ENCODE assay signal across 27 cellular contexts in genomic region chr13:95505265-95505664, GRCh38. TPM values are rescaled to one million over a fixed set of nuclear protein-coding genes. Genes with fewer than 3 reads are reported as not detected.
DNase-seq lines count a peak whose midpoint lies in the region; ATAC-seq, FAIRE-seq and TF ChIP-seq lines count a peak whose summit lies in the region.
"Had no signal": no experiment of that assay in that cellular context is flagged by ENCODE, and none has a peak within 500 bp of the region (broad histone marks: within the 10 kb centered on the region; RNA-seq: fewer than 3 reads in every experiment).

No MANE protein-coding gene starts in this region.

- H3K4me1 ChIP-seq in right cardiac atrium (ENCODE audit: control insufficient read depth, insufficient read depth, low read length) (no peaks in the 10 kb centered on the region), pancreas (peaks cover 0 to 4% (median 0%) of the 10 kb centered on the region in 3 donors)
- H3K4me1 ChIP-seq: adrenal gland, HAP-1, SJCRH30 had no signal

- peaks cover 12% of the 10 kb centered on the region for H3K36me3 Mint-ChIP-seq in WTC11
- H3K36me3 Mint-ChIP-seq in T-cell, result no peaks in the 10 kb centered on the region

- POLR2A ChIA-PET in WTC11 (lab: Charles Lee) (interaction anchor here (0.6 kb wide), 1 partner anchor 18 kb away, joined by 3 read pairs; no protein-coding TSS in a partner anchor), T-cell (lab: Charles Lee) (no interaction called here)

- whole genome bisulfite sequencing in right cardiac atrium, result 24% methylated on average over 3 of the region's 3 CpGs
- 18 to 24% methylated on average over 3 of the region's 3 CpGs for WGBS in pancreas, 2 donors

- H3K36me3 ChIP-seq in pancreas, result no peaks in the 10 kb centered on the region
- H3K36me3 ChIP-seq: adrenal gland, HAP-1, SJCRH30 had no signal

- H3K9me3 ChIP-seq in right cardiac atrium (ENCODE audit: control insufficient read depth, low read length) (no peaks in the 10 kb centered on the region), pancreas (no peaks in the 10 kb centered on the region)
- H3K9me3 ChIP-seq: adrenal gland, HAP-1, SJCRH30 had no signal

- DNase-seq in NCI-H2196 (lab: John Stamatoyannopoulos, UW; ENCODE audit: unreplicated experiment) (peak; percentile 2), NCI-H2196 treated with DMSO at 0.1 percent for 48 hours (lab: John Stamatoyannopoulos, UW; ENCODE audit: unreplicated experiment) (no peak), WTC11 (ENCODE audit: low spot score) (no peak), right cardiac atrium (no peak), pancreas (no peak), T-cell (no peak), middle frontal gyrus (ENCODE audit: extremely low spot score, low spot score) (no peak)
- DNase-seq: activated CD4-positive, CD25-positive, alpha-beta regulatory T cell; activated CD8-positive, alpha-beta T cell treated with anti-CD3 and anti-CD28 coated beads for 36 hours; adrenal gland; caudate nucleus; CD4-positive, alpha-beta memory T cell; dermis blood vessel endothelial cell; KBM-7; NCI-H1694 treated with DMSO at 0.1 percent for 48 hours; NCI-H345; NCI-H774; nucleus accumbens; retina; SJCRH30; stimulated activated CD4-positive, alpha-beta T cell treated with anti-CD3 and anti-CD28 coated beads, Interleukin-12 subunit alpha, Interleukin-12 subunit beta, amount 100 ng/mL, for 4 hours had no signal

- intact Hi-C loops in right cardiac atrium (cut with DNase I) (no loop called here), pancreas (cut with DNase I) (loop anchor here in 1 of 3 donors (10.0 kb wide), 1 partner anchor 340 kb away; no protein-coding TSS in a partner anchor)

- H3K4me1 Mint-ChIP-seq in WTC11 (peaks cover 14% of the 10 kb centered on the region), T-cell (no peaks in the 10 kb centered on the region)
- H3K4me1 Mint-ChIP-seq: CD4-positive, alpha-beta memory T cell had no signal

- H3K27me3 Mint-ChIP-seq in WTC11 (ENCODE audit: low read depth) (peaks cover 17% of the 10 kb centered on the region), T-cell (peaks cover 14 to 17% of the 10 kb centered on the region in 2 donors)

- no peak for FAIRE-seq in pancreas (lab: Jason Lieb, UNC)

- CTCF ChIA-PET in WTC11 (lab: Charles Lee) (interaction anchor here (0.8 to 2.0 kb wide), 4 partner anchors 11 to 316 kb away, joined by 3 to 8 read pairs (median 4); no protein-coding TSS in a partner anchor), T-cell (lab: Charles Lee) (no interaction called here)

- H3K9me3 Mint-ChIP-seq in WTC11, result peaks cover 14% of the 10 kb centered on the region
- H3K9me3 Mint-ChIP-seq in T-cell, result peaks cover 2 to 10% (median 3%) of the 10 kb centered on the region in 3 donors

- H3K27me3 ChIP-seq in right cardiac atrium (ENCODE audit: control insufficient read depth, insufficient read depth) (no peaks in the 10 kb centered on the region), pancreas (no peaks in the 10 kb centered on the region)
- H3K27me3 ChIP-seq: adrenal gland, SJCRH30 had no signal

- ATAC-seq in WTC11 (peak; percentile 93), right cardiac atrium (peak; percentile 68 to 74), pancreas (peak; percentile 46 to 90 (median 84)), T-cell (replicated peaks in 1 of 4) (no peak), HG02571 (IDR thresholded peaks at IDR 0.05; ENCODE audit: unreplicated experiment) (no peak)
- ATAC-seq: activated CD8-positive, alpha-beta T cell treated with anti-CD3 and anti-CD28 coated beads for 36 hours had no signal

- H3K4me3 Mint-ChIP-seq in WTC11 (no peak overlapping the region), T-cell (no peak overlapping the region)
- H3K4me3 Mint-ChIP-seq: activated CD8-positive, alpha-beta T cell treated with anti-CD3 and anti-CD28 coated beads for 36 hours; CD4-positive, alpha-beta memory T cell had no signal

- TF ChIP-seq CTCF in WTC11 (IDR thresholded peaks at IDR 0.05) (no peak), pancreas (IDR thresholded peaks at IDR 0.05) (no peak)

- H3K4me3 ChIP-seq in right cardiac atrium (ENCODE audit: low read length) (no peak overlapping the region), pancreas (no peak overlapping the region)
- H3K4me3 ChIP-seq: adrenal gland, HAP-1, SJCRH30 had no signal

- H3K27ac Mint-ChIP-seq in WTC11 (peak overlapping the region; percentile 48; the same call in 1 of the 2 replicates), T-cell (no peak overlapping the region)
- H3K27ac Mint-ChIP-seq: activated CD8-positive, alpha-beta T cell treated with anti-CD3 and anti-CD28 coated beads for 36 hours; CD4-positive, alpha-beta memory T cell had no signal

- H3K27ac ChIP-seq in right cardiac atrium (ENCODE audit: low read length), result no peak overlapping the region
- no peak overlapping the region for H3K27ac ChIP-seq in pancreas
- H3K27ac ChIP-seq: 22Rv1, adrenal gland, SJCRH30 had no signal

TF ChIP-seq in WTC11, 78 proteins besides CTCF, POLR2A, EP300 and RAD21 (continues in another document):
- no peak for TF ChIP-seq TP53 (CRISPR knock-in tag; IDR thresholded peaks at IDR 0.05)
- no peak for TF ChIP-seq ATF3 (CRISPR knock-in tag; conservative IDR thresholded peaks at IDR 0.05)
- TF ChIP-seq RELA (CRISPR knock-in tag; IDR thresholded peaks at IDR 0.05; ENCODE audit: borderline replicate concordance), result no peak
- no peak for TF ChIP-seq FOXJ3 (CRISPR knock-in tag; IDR thresholded peaks at IDR 0.05; ENCODE audit: borderline replicate concordance)
- TF ChIP-seq TEAD4 (CRISPR knock-in tag; IDR thresholded peaks at IDR 0.05), result 0 out of 2 replicates have a peak, but pooled peaks have one; percentile 27
- TF ChIP-seq TEAD1 (CRISPR knock-in tag; IDR thresholded peaks at IDR 0.05), result peak; percentile 55; the same call in 1 of the 2 replicates
- TF ChIP-seq MAX (CRISPR knock-in tag; IDR thresholded peaks at IDR 0.05), result no peak
- no peak for TF ChIP-seq NR1H2 (CRISPR knock-in tag; IDR thresholded peaks at IDR 0.05)
- no peak for TF ChIP-seq ATF2 (CRISPR knock-in tag; IDR thresholded peaks at IDR 0.05; ENCODE audit: borderline replicate concordance, low read depth)
- no peak for TF ChIP-seq AFF4 (CRISPR knock-in tag; IDR thresholded peaks at IDR 0.05; ENCODE audit: borderline replicate concordance)
- no peak for TF ChIP-seq KAT7 (CRISPR knock-in tag; IDR thresholded peaks at IDR 0.05; ENCODE audit: borderline replicate concordance)
- TF ChIP-seq HMGA2 (CRISPR knock-in tag; IDR thresholded peaks at IDR 0.05), result no peak
- no peak for TF ChIP-seq ZNF121 (CRISPR knock-in tag; IDR thresholded peaks at IDR 0.05)

RNA-seq across cellular contexts. Expression of gene CLDN10, which starts 47.3 kb away (rescaled TPM):
- 24.7 to 29.6 TPM (median 29.5 TPM) in 3 replicates for total RNA-seq in WTC11 (2021)
- under 1 TPM in 1 of 4 donors, not detected in 3; 0.82 TPM for total RNA-seq in right cardiac atrium
- 0.50 TPM for polyA plus RNA-seq in right cardiac atrium
- 100 to 1,000 TPM in 2 of 6 donors, 10 to 100 TPM in 4; 83.8 to 174 (median 96.2) TPM for total RNA-seq in pancreas
- 100 to 1,000 TPM in 1 of 2 donors, 10 to 100 TPM in 1; 96.5 to 258 TPM for polyA plus RNA-seq in pancreas
- under 1 TPM in 1 of 5 donors, not detected in 4; 0.32 TPM for total RNA-seq in T-cell
- total RNA-seq: activated CD8-positive, alpha-beta T cell treated with anti-CD3 and anti-CD28 coated beads for 36 hours; CD4-positive, alpha-beta memory T cell; G401; myocyte; SJCRH30; T-helper 2 cell treated with Interferon-gamma antibody and Interleukin-4, amounts not matched to agents 100 ng/mL and 5 ng/mL, for 36 hours had no signal
- polyA plus RNA-seq: CD4-positive, alpha-beta memory T cell had no signal

Comparison
In these comparisons a context has a peak if more than half of its experiments do, and no peak if none do; other contexts are left out.
1. ATAC-seq: peak in WTC11 (single experiment), right cardiac atrium (2 of 2) and pancreas (4 of 4); none in T-cell (0 of 4) and HG02571 (single experiment).
2. RNA of gene CLDN10, which starts 47.3 kb away (total RNA-seq): 83.8 to 174 TPM in pancreas and 24.7 to 29.6 TPM in WTC11; 0.82 TPM in right cardiac atrium and 0.32 TPM in T-cell; every median in the first group is over 10 times any median in the second.